Comparison of ENCODE assay signal across 20 cellular contexts in genomic region chrX:4043951-4044350, GRCh38.
DNase-seq lines count a peak whose midpoint lies in the region; ATAC-seq and TF ChIP-seq lines count a peak whose summit lies in the region.
"Had no signal": no experiment of that assay in that cellular context is flagged by ENCODE, and none has a peak within 500 bp of the region (broad histone marks: within the 10 kb centered on the region; RNA-seq: fewer than 3 reads in every experiment).

No MANE protein-coding gene starts in this region.

- no peak overlapping the region for H3K9ac ChIP-seq in colonic mucosa (ENCODE audit: low read depth in 2 of 2, low read length in 2 of 2)
- H3K9ac ChIP-seq: GM23248 had no signal

- no peaks in the 10 kb centered on the region for H3K36me3 ChIP-seq in colonic mucosa
- H3K36me3 ChIP-seq: HAP-1, SJCRH30 had no signal

- DNase-seq in NCI-H1105 treated with DMSO at 0.1 percent for 48 hours (lab: John Stamatoyannopoulos, UW) (peak; percentile 21), NCI-H1105 (lab: John Stamatoyannopoulos, UW) (no peak), NCI-H128 (lab: John Stamatoyannopoulos, UW; ENCODE audit: unreplicated experiment) (peak; percentile 32), NCI-H345 treated with DMSO at 0.1 percent for 48 hours (lab: John Stamatoyannopoulos, UW; ENCODE audit: unreplicated experiment) (peak; percentile 19), colonic mucosa (peak; percentile 18), HUDEP-2 (lab: John Stamatoyannopoulos, UW; ENCODE audit: unreplicated experiment in 76 of 76) (no peak), caudate nucleus (lab: John Stamatoyannopoulos, UW) (no peak)
- DNase-seq: 8988T; CD4-positive, CD25-positive, alpha-beta regulatory T cell; COR-L47; DMS 273 treated with DMSO at 0.1 percent for 48 hours; EL; GM23248; NCI-H1436 treated with DMSO at 0.1 percent for 48 hours; NCI-H2171 treated with DMSO at 0.1 percent for 48 hours; SJCRH30 had no signal

- H3K4me1 ChIP-seq in colonic mucosa = no peaks in the 10 kb centered on the region
- H3K4me1 ChIP-seq: HAP-1, SJCRH30 had no signal

- no peaks in the 10 kb centered on the region for H3K27me3 ChIP-seq in colonic mucosa
- H3K27me3 ChIP-seq: SJCRH30 had no signal

- intact Hi-C loops in colonic mucosa (cut with DNase I) = no loop called here

- no peaks in the 10 kb centered on the region for H3K9me3 ChIP-seq in colonic mucosa
- H3K9me3 ChIP-seq: HAP-1, SJCRH30 had no signal

- H3K27ac ChIP-seq in colonic mucosa (no peak overlapping the region), caudate nucleus (ENCODE audit: low read depth, low read length) (no peak overlapping the region)
- H3K27ac ChIP-seq: GM23248, SJCRH30 had no signal

- no peak for ATAC-seq in GM21360 (IDR thresholded peaks at IDR 0.05; ENCODE audit: unreplicated experiment)
- ATAC-seq: GM12878, Panc1 had no signal

- no peak overlapping the region for H3K4me3 ChIP-seq in colonic mucosa
- H3K4me3 ChIP-seq: GM12878, GM23248, HAP-1, SJCRH30 had no signal

- TF ChIP-seq CTCF in colonic mucosa (IDR thresholded peaks at IDR 0.05) = no peak

Comparison
In these comparisons a context has a peak if more than half of its experiments do, and no peak if none do; other contexts are left out.
1. DNase-seq: peak in NCI-H1105 treated with DMSO at 0.1 percent for 48 hours (single experiment), NCI-H128 (single experiment), NCI-H345 treated with DMSO at 0.1 percent for 48 hours (single experiment) and colonic mucosa (single experiment); none in NCI-H1105 (single experiment), HUDEP-2 (0 of 76) and caudate nucleus (0 of 61).